Comparison of ENCODE assay signal across 9 cellular contexts in genomic region chr6:70415247-70415646, GRCh38. TPM values are rescaled to one million over a fixed set of nuclear protein-coding genes. Genes with fewer than 3 reads are reported as not detected.
DNase-seq lines count a peak whose midpoint lies in the region; ATAC-seq and TF ChIP-seq lines count a peak whose summit lies in the region.
"Had no signal": no experiment of that assay in that cellular context is flagged by ENCODE, and none has a peak within 500 bp of the region (broad histone marks: within the 10 kb centered on the region; RNA-seq: fewer than 3 reads in every experiment).

No MANE protein-coding gene starts in this region.

- H3K9me3 Mint-ChIP-seq in activated naive CD8-positive, alpha-beta T cell treated with anti-CD3 and anti-CD28 coated beads, Interleukin-2, amount 10 ng/mL, durations not matched to agents 7 days and 5 days, result no peaks in the 10 kb centered on the region
- no peaks in the 10 kb centered on the region for H3K9me3 Mint-ChIP-seq in nephron progenitor cell

- 0 out of 2 replicates have a peak, but pooled peaks cover 2% of the 10 kb centered on the region for H3K4me1 ChIP-seq in HUES6 (ENCODE audit: control insufficient read depth, insufficient read depth, low read length)
- H3K4me1 ChIP-seq in adrenal gland (replicated peaks in 1 of 2), result peaks cover 0 to 28% of the 10 kb centered on the region in 2 donors
- H3K4me1 ChIP-seq in ascending aorta, result peaks cover 0 to 5% of the 10 kb centered on the region in 2 donors

- H3K27me3 ChIP-seq in HUES6 (ENCODE audit: control insufficient read depth, insufficient read depth, low read length) (no peaks in the 10 kb centered on the region), adrenal gland (no peaks in the 10 kb centered on the region), ascending aorta (no peaks in the 10 kb centered on the region)

- peak; percentile 18 for DNase-seq in GM10266 (ENCODE audit: extremely low spot score)
- no peak for DNase-seq in activated naive CD8-positive, alpha-beta T cell treated with anti-CD3 and anti-CD28 coated beads, Interleukin-2, amount 10 ng/mL, durations not matched to agents 7 days and 5 days
- no peak for DNase-seq in nephron progenitor cell
- DNase-seq in adrenal gland, result no peak
- no peak for DNase-seq in ascending aorta (ENCODE audit: low spot score in 2 of 2)

- ATAC-seq in activated naive CD8-positive, alpha-beta T cell treated with anti-CD3 and anti-CD28 coated beads, Interleukin-2, amount 10 ng/mL, durations not matched to agents 7 days and 5 days (ENCODE audit: low read depth), result no peak
- ATAC-seq in GM19467 (IDR thresholded peaks at IDR 0.05; ENCODE audit: unreplicated experiment), result no peak
- ATAC-seq in HG02852 (IDR thresholded peaks at IDR 0.05; ENCODE audit: unreplicated experiment), result no peak

- H3K27me3 Mint-ChIP-seq in activated naive CD8-positive, alpha-beta T cell treated with anti-CD3 and anti-CD28 coated beads, Interleukin-2, amount 10 ng/mL, durations not matched to agents 7 days and 5 days, result no peaks in the 10 kb centered on the region
- H3K27me3 Mint-ChIP-seq in nephron progenitor cell (ENCODE audit: low read depth, poor library complexity), result peaks cover 3% of the 10 kb centered on the region

- H3K36me3 Mint-ChIP-seq in activated naive CD8-positive, alpha-beta T cell treated with anti-CD3 and anti-CD28 coated beads, Interleukin-2, amount 10 ng/mL, durations not matched to agents 7 days and 5 days, result peaks cover 9% of the 10 kb centered on the region
- H3K36me3 Mint-ChIP-seq in nephron progenitor cell (ENCODE audit: low read depth), result peaks cover 30% of the 10 kb centered on the region

- no peak overlapping the region for H3K27ac ChIP-seq in HUES6 (ENCODE audit: low read depth, low read length)
- H3K27ac ChIP-seq in adrenal gland, result no peak overlapping the region
- H3K27ac ChIP-seq in ascending aorta, result no peak overlapping the region

- intact Hi-C loops in adrenal gland (cut with DNase I), result no loop called here
- intact Hi-C loops in ascending aorta (cut with DNase I), result loop anchor here (10.0 kb wide), 2 partner anchors 620 to 940 kb away; partner anchors contain the start of gene LMBRD1

- no peak for TF ChIP-seq CTCF in GM10266 (IDR thresholded peaks at IDR 0.05; ENCODE audit: control insufficient read depth, insufficient read depth, low read depth, missing control alignments)
- TF ChIP-seq CTCF in nephron progenitor cell (IDR thresholded peaks at IDR 0.05), result no peak
- TF ChIP-seq CTCF in adrenal gland (IDR thresholded peaks at IDR 0.05), result no peak
- no peak for TF ChIP-seq CTCF in ascending aorta (IDR thresholded peaks at IDR 0.05)

- no peak for TF ChIP-seq POLR2A in adrenal gland (IDR thresholded peaks at IDR 0.05)

- peak overlapping the region; percentile 100 for H3K4me3 ChIP-seq in HUES6 (ENCODE audit: low read depth, low read length)
- peak overlapping the region in 1 of 4 donors; percentile 87 for H3K4me3 ChIP-seq in adrenal gland
- H3K4me3 ChIP-seq in ascending aorta, result no peak overlapping the region
- H3K4me3 ChIP-seq: lung had no signal

- H3K9me3 ChIP-seq in HUES6 (ENCODE audit: control insufficient read depth, insufficient read depth, low read depth, low read length), result no peaks in the 10 kb centered on the region
- H3K9me3 ChIP-seq in adrenal gland (replicated peaks in 1 of 3), result no peaks in the 10 kb centered on the region
- no peaks in the 10 kb centered on the region for H3K9me3 ChIP-seq in ascending aorta

- POLR2A ChIA-PET in activated naive CD8-positive, alpha-beta T cell treated with anti-CD3 and anti-CD28 coated beads, Interleukin-2, amount 10 ng/mL, durations not matched to agents 7 days and 5 days (lab: Charles Lee), result no interaction called here

- H3K27ac Mint-ChIP-seq in activated naive CD8-positive, alpha-beta T cell treated with anti-CD3 and anti-CD28 coated beads, Interleukin-2, amount 10 ng/mL, durations not matched to agents 7 days and 5 days, result no peak overlapping the region
- H3K27ac Mint-ChIP-seq in nephron progenitor cell, result no peak overlapping the region

- no peak overlapping the region for H3K9ac ChIP-seq in HUES6 (ENCODE audit: low read length)

- peaks cover 21% of the 10 kb centered on the region for H3K36me3 ChIP-seq in HUES6 (ENCODE audit: control insufficient read depth, insufficient read depth, low read length)
- H3K36me3 ChIP-seq in adrenal gland (replicated peaks in 1 of 2), result no peaks in the 10 kb centered on the region
- H3K36me3 ChIP-seq in ascending aorta, result peaks cover 4 to 9% of the 10 kb centered on the region in 2 donors

- H3K4me3 Mint-ChIP-seq in activated naive CD8-positive, alpha-beta T cell treated with anti-CD3 and anti-CD28 coated beads, Interleukin-2, amount 10 ng/mL, durations not matched to agents 7 days and 5 days, result peak overlapping the region; percentile 24
- peak overlapping the region; percentile 65 for H3K4me3 Mint-ChIP-seq in nephron progenitor cell

- peaks cover 16% of the 10 kb centered on the region for H3K4me1 Mint-ChIP-seq in activated naive CD8-positive, alpha-beta T cell treated with anti-CD3 and anti-CD28 coated beads, Interleukin-2, amount 10 ng/mL, durations not matched to agents 7 days and 5 days
- H3K4me1 Mint-ChIP-seq in nephron progenitor cell, result peaks cover 26% of the 10 kb centered on the region

RNA-seq across cellular contexts. Expression of gene FAM135A, which starts 1.9 kb away (rescaled TPM):
- 1 to 10 TPM; 7.5 to 7.9 TPM for total RNA-seq in activated naive CD8-positive, alpha-beta T cell treated with anti-CD3 and anti-CD28 coated beads, Interleukin-2, amount 10 ng/mL, durations not matched to agents 7 days and 5 days
- total RNA-seq in adrenal gland, result 10 to 100 TPM; 10.3 to 33.9 (median 15.1) TPM
- polyA plus RNA-seq in adrenal gland, result 1 to 10 TPM; 6.8 to 8.6 (median 7.4) TPM
- 10.7 TPM for total RNA-seq in ascending aorta
